Comparison of ENCODE assay signal across 9 cellular contexts in the genomic region with DNA sequence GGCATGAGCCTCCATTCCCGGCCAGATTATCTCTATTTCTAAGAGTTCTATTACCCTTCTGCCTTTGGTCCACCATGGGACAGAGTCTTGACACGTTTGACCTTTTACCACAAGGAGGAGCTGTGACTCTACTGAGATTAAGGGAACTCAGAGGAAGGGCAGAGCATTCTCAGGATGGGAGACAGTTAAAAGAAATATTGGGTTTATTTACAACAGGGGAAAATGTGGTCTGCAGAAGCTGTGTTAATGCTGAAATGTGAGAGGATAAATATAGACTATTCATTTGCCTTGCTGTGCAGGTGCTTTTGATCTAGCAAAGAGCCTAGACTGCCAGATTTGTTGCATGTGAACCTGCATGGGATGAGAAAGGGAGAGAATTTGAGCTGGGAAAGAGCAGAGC. TPM values are rescaled to one million over a fixed set of nuclear protein-coding genes. Genes with fewer than 3 reads are reported as not detected.
DNase-seq lines count a peak whose midpoint lies in the region; ATAC-seq and TF ChIP-seq lines count a peak whose summit lies in the region.
"Had no signal": no experiment of that assay in that cellular context is flagged by ENCODE, and none has a peak within 500 bp of the region (broad histone marks: within the 10 kb centered on the region; RNA-seq: fewer than 3 reads in every experiment).

No MANE protein-coding gene starts in this region.

- ATAC-seq in activated CD4-positive, alpha-beta T cell treated with anti-CD3 and anti-CD28 coated beads for 36 hours: peak; percentile 65
- ATAC-seq in body of pancreas (no peak), HG03354 (IDR thresholded peaks at IDR 0.05; ENCODE audit: poor library complexity, severe bottlenecking, unreplicated experiment) (no peak), GM21381 (IDR thresholded peaks at IDR 0.05; ENCODE audit: unreplicated experiment) (no peak), GM19452 (IDR thresholded peaks at IDR 0.05; ENCODE audit: unreplicated experiment) (no peak)

- no peaks in the 10 kb centered on the region for H3K79me2 ChIP-seq in Karpas-422 (ENCODE audit: low read length)

- H3K27me3 Mint-ChIP-seq in activated CD4-positive, alpha-beta T cell treated with anti-CD3 and anti-CD28 coated beads for 36 hours: peaks cover 6% of the 10 kb centered on the region

- no peaks in the 10 kb centered on the region for H3K9me2 ChIP-seq in Karpas-422 (replicated peaks; ENCODE audit: insufficient read depth, low read length)

- H3K27ac ChIP-seq in Karpas-422 (ENCODE audit: low read length) (no peak overlapping the region), body of pancreas (no peak overlapping the region)

- peaks cover 18% of the 10 kb centered on the region for H3K4me1 ChIP-seq in Karpas-422 (ENCODE audit: low read length)
- H3K4me1 ChIP-seq in body of pancreas: no peaks in the 10 kb centered on the region

- WGBS in body of pancreas, 2 donors: 5 to 6% methylated on average over 2 of the region's 2 CpGs

- H3K36me3 ChIP-seq in Karpas-422 (ENCODE audit: insufficient read depth, low read length) (no peaks in the 10 kb centered on the region), body of pancreas (replicated peaks in 1 of 2; ENCODE audit: insufficient read depth in 1 of 2, low read depth in 2 of 2) (no peaks in the 10 kb centered on the region)

- H3K9ac ChIP-seq in Karpas-422 (ENCODE audit: low read length): no peak overlapping the region

- H3K4me2 ChIP-seq in Karpas-422 (ENCODE audit: low read depth, low read length, poor library complexity, severe bottlenecking): no peak overlapping the region

- H2AFZ ChIP-seq in Karpas-422 (ENCODE audit: low read length): no peak overlapping the region

- no peaks in the 10 kb centered on the region for H3K9me3 Mint-ChIP-seq in activated CD4-positive, alpha-beta T cell treated with anti-CD3 and anti-CD28 coated beads for 36 hours (ENCODE audit: low read depth)

- H3K4me3 Mint-ChIP-seq in activated CD4-positive, alpha-beta T cell treated with anti-CD3 and anti-CD28 coated beads for 36 hours: no peak overlapping the region

- no peaks in the 10 kb centered on the region for H4K20me1 ChIP-seq in Karpas-422 (ENCODE audit: insufficient read depth, low read depth, low read length)

- intact Hi-C loops in activated CD4-positive, alpha-beta T cell treated with anti-CD3 and anti-CD28 coated beads for 36 hours (cut with DNase I, micrococcal nuclease): loop anchor here (2.0 to 10.0 kb wide), 4 partner anchors 326 to 911 kb away; no protein-coding TSS in a partner anchor
- intact Hi-C loops in body of pancreas (cut with DNase I): no loop called here

- H3K4me1 Mint-ChIP-seq in activated CD4-positive, alpha-beta T cell treated with anti-CD3 and anti-CD28 coated beads for 36 hours: peaks cover 29% of the 10 kb centered on the region

- CTCF ChIA-PET in activated CD4-positive, alpha-beta T cell treated with anti-CD3 and anti-CD28 coated beads for 36 hours (lab: Charles Lee): interaction anchor here (0.7 to 5.8 kb wide), 24 partner anchors 9 to 699 kb away, joined by 3 to 58 read pairs (median 5); no protein-coding TSS in a partner anchor

- H3K4me3 ChIP-seq in Karpas-422 (ENCODE audit: low read length) (no peak overlapping the region), body of pancreas (no peak overlapping the region), retinal pigment epithelial cell (ENCODE audit: low read length) (no peak overlapping the region)

- no peaks in the 10 kb centered on the region for H3K9me3 ChIP-seq in Karpas-422 (ENCODE audit: low read length)
- no peaks in the 10 kb centered on the region for H3K9me3 ChIP-seq in body of pancreas

- H3K27me3 ChIP-seq in Karpas-422 (ENCODE audit: low read length): no peaks in the 10 kb centered on the region
- H3K27me3 ChIP-seq in body of pancreas: no peaks in the 10 kb centered on the region

- TF ChIP-seq POLR2A in body of pancreas (IDR thresholded peaks at IDR 0.05): no peak

- H3K36me3 Mint-ChIP-seq in activated CD4-positive, alpha-beta T cell treated with anti-CD3 and anti-CD28 coated beads for 36 hours (ENCODE audit: low read depth): no peaks in the 10 kb centered on the region

- TF ChIP-seq CTCF in body of pancreas (IDR thresholded peaks at IDR 0.05) (peak in 6 of 7 experiments; percentile 20 to 42 (median 29)), retinal pigment epithelial cell (conservative IDR thresholded peaks at IDR 0.05; ENCODE audit: low read depth, low read length) (peak; percentile 46)

- POLR2A ChIA-PET in activated CD4-positive, alpha-beta T cell treated with anti-CD3 and anti-CD28 coated beads for 36 hours (lab: Charles Lee): no interaction called here

- no peak overlapping the region for H3K27ac Mint-ChIP-seq in activated CD4-positive, alpha-beta T cell treated with anti-CD3 and anti-CD28 coated beads for 36 hours

- DNase-seq in activated CD4-positive, alpha-beta T cell treated with anti-CD3 and anti-CD28 coated beads for 36 hours: no peak
- DNase-seq in activated CD4-positive, alpha-beta T cell treated with anti-CD3 and anti-CD28 coated beads, Interleukin-2, amount 50 U/mL, for 4 hours: no peak
- peak; percentile 74 for DNase-seq in Karpas-422
- DNase-seq in body of pancreas: peak in 1 of 4 donors; percentile 5
- no peak for DNase-seq in retinal pigment epithelial cell (ENCODE audit: low read depth)

RNA-seq across cellular contexts. Expression of gene PRSS58, which starts 45.8 kb away (rescaled TPM):
- total RNA-seq in activated CD4-positive, alpha-beta T cell treated with anti-CD3 and anti-CD28 coated beads for 36 hours: not detected
- not detected in 2 replicates for total RNA-seq in Karpas-422 (2014; rRNA removed; shearing (Covaris generic); ENCODE audit: low replicate concordance)
- total RNA-seq in body of pancreas: not detected
- total RNA-seq: urinary bladder had no signal
